ENCODE assay signal across 1 cellular context in the genomic region with DNA sequence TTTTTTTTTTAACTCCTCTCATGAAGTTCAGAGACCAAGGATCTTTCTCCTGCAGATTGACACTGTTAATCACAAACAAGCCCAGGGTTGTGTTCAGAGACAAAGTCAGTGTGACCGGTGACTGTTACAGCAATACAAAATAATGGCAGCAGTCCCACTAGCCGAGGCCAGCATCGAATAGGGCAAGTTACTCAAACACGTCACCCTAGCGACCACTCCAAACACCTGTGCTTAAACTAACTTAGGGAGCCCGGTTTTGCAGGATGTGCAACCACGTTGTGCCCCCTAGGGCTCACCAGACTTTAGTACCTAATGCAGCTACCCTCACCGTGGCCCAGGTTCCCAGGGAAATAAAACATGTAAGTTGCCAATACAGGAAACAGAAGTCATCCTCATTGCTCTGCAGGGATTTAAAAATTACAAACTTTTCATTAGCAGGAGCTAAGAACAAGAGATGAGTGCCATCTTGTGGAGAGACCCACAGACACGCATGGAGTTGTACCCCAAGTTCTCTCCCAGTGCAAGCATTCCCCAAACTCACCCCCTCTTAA.
TF ChIP-seq lines count a peak whose summit lies in the region.

No MANE protein-coding gene starts in this region.

TF ChIP-seq in HepG2, 621 proteins besides CTCF, POLR2A, EP300 and RAD21 (continued from another document and continues in another):
- TF ChIP-seq, protein P1, sequence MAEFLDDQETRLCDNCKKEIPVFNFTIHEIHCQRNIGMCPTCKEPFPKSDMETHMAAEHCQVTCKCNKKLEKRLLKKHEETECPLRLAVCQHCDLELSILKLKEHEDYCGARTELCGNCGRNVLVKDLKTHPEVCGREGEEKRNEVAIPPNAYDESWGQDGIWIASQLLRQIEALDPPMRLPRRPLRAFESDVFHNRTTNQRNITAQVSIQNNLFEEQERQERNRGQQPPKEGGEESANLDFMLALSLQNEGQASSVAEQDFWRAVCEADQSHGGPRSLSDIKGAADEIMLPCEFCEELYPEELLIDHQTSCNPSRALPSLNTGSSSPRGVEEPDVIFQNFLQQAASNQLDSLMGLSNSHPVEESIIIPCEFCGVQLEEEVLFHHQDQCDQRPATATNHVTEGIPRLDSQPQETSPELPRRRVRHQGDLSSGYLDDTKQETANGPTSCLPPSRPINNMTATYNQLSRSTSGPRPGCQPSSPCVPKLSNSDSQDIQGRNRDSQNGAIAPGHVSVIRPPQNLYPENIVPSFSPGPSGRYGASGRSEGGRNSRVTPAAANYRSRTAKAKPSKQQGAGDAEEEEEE (CRISPR knock-in tag; IDR thresholded peaks at IDR 0.05; ENCODE audit: borderline replicate concordance) = no peak; the same call in 1 of the 2 replicates
- TF ChIP-seq SATB2 (CRISPR knock-in tag; IDR thresholded peaks at IDR 0.05) (no peak), ISL2 (CRISPR knock-in tag; IDR thresholded peaks at IDR 0.05) (no peak), FOXA1 (IDR thresholded peaks at IDR 0.05) (no peak), FOXA1 (CRISPR knock-in tag; IDR thresholded peaks at IDR 0.05) (no peak), ZNF549 (CRISPR knock-in tag; IDR thresholded peaks at IDR 0.05) (no peak), SRSF1 (optimal IDR thresholded peaks at IDR 0.05; ENCODE audit: low read depth, low read length) (no peak), ZNF468 (CRISPR knock-in tag; IDR thresholded peaks at IDR 0.05) (no peak), SYNCRIP (IDR thresholded peaks at IDR 0.05; ENCODE audit: insufficient read depth, low read depth, low read length) (no peak), ZSCAN25 (CRISPR knock-in tag; IDR thresholded peaks at IDR 0.05) (no peak), SIX4 (CRISPR knock-in tag; IDR thresholded peaks at IDR 0.05) (no peak), BHLHE40 (IDR thresholded peaks at IDR 0.05; ENCODE audit: low read length) (no peak), PAWR (CRISPR knock-in tag; IDR thresholded peaks at IDR 0.05; ENCODE audit: borderline replicate concordance) (no peak), ZNF484 (CRISPR knock-in tag; IDR thresholded peaks at IDR 0.05; ENCODE audit: borderline replicate concordance, low read depth) (no peak), ZNF788 (CRISPR knock-in tag; IDR thresholded peaks at IDR 0.05; ENCODE audit: borderline replicate concordance) (peak; percentile 30; the same call in 1 of the 2 replicates), XBP1 (CRISPR knock-in tag; IDR thresholded peaks at IDR 0.05) (no peak), ZNF614 (CRISPR knock-in tag; IDR thresholded peaks at IDR 0.05; ENCODE audit: borderline replicate concordance) (no peak), GTF2F1 (IDR thresholded peaks at IDR 0.05; ENCODE audit: low read length) (no peak), CAMTA2 (CRISPR knock-in tag; IDR thresholded peaks at IDR 0.05; ENCODE audit: borderline replicate concordance) (no peak), ATF7 (IDR thresholded peaks at IDR 0.05) (no peak), ATF7 (CRISPR knock-in tag; IDR thresholded peaks at IDR 0.05) (no peak), ATF1 (CRISPR knock-in tag; IDR thresholded peaks at IDR 0.05) (no peak), ZNF83 (CRISPR knock-in tag; IDR thresholded peaks at IDR 0.05; ENCODE audit: borderline replicate concordance) (no peak), JARID2 (CRISPR knock-in tag; IDR thresholded peaks at IDR 0.05; ENCODE audit: insufficient replicate concordance) (no peak), GABPB1 (CRISPR knock-in tag; IDR thresholded peaks at IDR 0.05) (no peak), IRX3 (CRISPR knock-in tag; IDR thresholded peaks at IDR 0.05; ENCODE audit: borderline replicate concordance, low read depth) (no peak), ZNF292 (CRISPR knock-in tag; IDR thresholded peaks at IDR 0.05; ENCODE audit: borderline replicate concordance, low read depth) (peak; percentile 35; the same call in 1 of the 2 replicates), ZNF75D (CRISPR knock-in tag; IDR thresholded peaks at IDR 0.05; ENCODE audit: borderline replicate concordance) (no peak), NFATC3 (CRISPR knock-in tag; IDR thresholded peaks at IDR 0.05) (no peak), ZZZ3 (CRISPR knock-in tag; IDR thresholded peaks at IDR 0.05; ENCODE audit: borderline replicate concordance) (no peak), ISX (CRISPR knock-in tag; conservative IDR thresholded peaks at IDR 0.05) (no peak)
- TF ChIP-seq, protein P2, sequence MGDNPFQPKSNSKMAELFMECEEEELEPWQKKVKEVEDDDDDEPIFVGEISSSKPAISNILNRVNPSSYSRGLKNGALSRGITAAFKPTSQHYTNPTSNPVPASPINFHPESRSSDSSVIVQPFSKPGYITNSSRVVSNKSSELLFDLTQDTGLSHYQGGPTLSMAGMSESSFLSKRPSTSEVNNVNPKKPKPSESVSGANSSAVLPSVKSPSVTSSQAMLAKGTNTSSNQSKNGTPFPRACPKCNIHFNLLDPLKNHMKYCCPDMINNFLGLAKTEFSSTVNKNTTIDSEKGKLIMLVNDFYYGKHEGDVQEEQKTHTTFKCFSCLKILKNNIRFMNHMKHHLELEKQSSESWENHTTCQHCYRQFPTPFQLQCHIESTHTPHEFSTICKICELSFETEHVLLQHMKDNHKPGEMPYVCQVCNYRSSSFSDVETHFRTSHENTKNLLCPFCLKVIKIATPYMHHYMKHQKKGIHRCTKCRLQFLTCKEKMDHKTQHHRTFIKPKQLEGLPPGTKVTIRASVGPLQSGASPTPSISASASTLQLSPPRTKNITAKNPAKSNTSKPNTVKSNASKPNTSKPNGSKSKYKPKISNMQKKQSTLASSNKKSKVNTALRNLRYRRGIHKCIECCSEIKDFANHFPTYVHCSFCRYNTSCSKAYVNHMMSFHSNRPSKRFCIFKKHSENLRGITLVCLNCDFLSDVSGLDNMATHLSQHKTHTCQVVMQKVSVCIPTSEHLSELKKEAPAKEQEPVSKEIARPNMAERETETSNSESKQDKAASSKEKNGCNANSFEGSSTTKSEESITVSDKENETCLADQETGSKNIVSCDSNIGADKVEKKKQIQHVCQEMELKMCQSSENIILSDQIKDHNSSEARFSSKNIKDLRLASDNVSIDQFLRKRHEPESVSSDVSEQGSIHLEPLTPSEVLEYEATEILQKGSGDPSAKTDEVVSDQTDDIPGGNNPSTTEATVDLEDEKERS (CRISPR knock-in tag; IDR thresholded peaks at IDR 0.05) = no peak
- TF ChIP-seq, protein P3, sequence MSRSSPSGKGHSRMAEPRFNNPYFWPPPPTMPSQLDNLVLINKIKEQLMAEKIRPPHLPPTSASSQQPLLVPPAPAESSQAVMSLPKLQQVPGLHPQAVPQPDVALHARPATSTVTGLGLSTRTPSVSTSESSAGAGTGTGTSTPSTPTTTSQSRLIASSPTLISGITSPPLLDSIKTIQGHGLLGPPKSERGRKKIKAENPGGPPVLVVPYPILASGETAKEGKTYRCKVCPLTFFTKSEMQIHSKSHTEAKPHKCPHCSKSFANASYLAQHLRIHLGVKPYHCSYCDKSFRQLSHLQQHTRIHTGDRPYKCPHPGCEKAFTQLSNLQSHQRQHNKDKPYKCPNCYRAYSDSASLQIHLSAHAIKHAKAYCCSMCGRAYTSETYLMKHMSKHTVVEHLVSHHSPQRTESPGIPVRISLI (CRISPR knock-in tag; IDR thresholded peaks at IDR 0.05; ENCODE audit: borderline replicate concordance) = peak; percentile 69; the same call in 1 of the 2 replicates
- TF ChIP-seq, protein P4, sequence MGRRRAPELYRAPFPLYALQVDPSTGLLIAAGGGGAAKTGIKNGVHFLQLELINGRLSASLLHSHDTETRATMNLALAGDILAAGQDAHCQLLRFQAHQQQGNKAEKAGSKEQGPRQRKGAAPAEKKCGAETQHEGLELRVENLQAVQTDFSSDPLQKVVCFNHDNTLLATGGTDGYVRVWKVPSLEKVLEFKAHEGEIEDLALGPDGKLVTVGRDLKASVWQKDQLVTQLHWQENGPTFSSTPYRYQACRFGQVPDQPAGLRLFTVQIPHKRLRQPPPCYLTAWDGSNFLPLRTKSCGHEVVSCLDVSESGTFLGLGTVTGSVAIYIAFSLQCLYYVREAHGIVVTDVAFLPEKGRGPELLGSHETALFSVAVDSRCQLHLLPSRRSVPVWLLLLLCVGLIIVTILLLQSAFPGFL (CRISPR knock-in tag; IDR thresholded peaks at IDR 0.05) = no peak
- TF ChIP-seq, protein P5, sequence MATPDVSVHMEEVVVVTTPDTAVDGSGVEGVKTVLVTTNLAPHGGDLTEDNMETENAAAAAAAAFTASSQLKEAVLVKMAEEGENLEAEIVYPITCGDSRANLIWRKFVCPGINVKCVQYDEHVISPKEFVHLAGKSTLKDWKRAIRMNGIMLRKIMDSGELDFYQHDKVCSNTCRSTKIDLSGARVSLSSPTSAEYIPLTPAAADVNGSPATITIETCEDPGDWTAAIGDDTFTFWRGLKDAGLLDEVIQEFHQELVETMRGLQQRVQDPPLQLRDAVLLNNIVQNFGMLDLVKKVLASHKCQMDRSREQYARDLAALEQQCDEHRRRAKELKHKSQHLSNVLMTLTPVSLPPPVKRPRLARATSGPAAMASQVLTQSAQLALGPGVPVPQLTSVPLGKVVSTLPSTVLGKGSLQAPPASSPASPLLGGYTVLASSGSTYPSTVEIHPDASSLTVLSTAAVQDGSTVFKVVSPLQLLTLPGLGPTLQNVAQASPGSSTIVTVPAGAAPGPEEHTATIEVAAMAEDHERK (CRISPR knock-in tag; IDR thresholded peaks at IDR 0.05; ENCODE audit: low read depth) = no peak
- TF ChIP-seq, protein P6, sequence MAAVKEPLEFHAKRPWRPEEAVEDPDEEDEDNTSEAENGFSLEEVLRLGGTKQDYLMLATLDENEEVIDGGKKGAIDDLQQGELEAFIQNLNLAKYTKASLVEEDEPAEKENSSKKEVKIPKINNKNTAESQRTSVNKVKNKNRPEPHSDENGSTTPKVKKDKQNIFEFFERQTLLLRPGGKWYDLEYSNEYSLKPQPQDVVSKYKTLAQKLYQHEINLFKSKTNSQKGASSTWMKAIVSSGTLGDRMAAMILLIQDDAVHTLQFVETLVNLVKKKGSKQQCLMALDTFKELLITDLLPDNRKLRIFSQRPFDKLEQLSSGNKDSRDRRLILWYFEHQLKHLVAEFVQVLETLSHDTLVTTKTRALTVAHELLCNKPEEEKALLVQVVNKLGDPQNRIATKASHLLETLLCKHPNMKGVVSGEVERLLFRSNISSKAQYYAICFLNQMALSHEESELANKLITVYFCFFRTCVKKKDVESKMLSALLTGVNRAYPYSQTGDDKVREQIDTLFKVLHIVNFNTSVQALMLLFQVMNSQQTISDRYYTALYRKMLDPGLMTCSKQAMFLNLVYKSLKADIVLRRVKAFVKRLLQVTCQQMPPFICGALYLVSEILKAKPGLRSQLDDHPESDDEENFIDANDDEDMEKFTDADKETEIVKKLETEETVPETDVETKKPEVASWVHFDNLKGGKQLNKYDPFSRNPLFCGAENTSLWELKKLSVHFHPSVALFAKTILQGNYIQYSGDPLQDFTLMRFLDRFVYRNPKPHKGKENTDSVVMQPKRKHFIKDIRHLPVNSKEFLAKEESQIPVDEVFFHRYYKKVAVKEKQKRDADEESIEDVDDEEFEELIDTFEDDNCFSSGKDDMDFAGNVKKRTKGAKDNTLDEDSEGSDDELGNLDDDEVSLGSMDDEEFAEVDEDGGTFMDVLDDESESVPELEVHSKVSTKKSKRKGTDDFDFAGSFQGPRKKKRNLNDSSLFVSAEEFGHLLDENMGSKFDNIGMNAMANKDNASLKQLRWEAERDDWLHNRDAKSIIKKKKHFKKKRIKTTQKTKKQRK (IDR thresholded peaks at IDR 0.05; ENCODE audit: low read length) = no peak
- TF ChIP-seq, protein P7, sequence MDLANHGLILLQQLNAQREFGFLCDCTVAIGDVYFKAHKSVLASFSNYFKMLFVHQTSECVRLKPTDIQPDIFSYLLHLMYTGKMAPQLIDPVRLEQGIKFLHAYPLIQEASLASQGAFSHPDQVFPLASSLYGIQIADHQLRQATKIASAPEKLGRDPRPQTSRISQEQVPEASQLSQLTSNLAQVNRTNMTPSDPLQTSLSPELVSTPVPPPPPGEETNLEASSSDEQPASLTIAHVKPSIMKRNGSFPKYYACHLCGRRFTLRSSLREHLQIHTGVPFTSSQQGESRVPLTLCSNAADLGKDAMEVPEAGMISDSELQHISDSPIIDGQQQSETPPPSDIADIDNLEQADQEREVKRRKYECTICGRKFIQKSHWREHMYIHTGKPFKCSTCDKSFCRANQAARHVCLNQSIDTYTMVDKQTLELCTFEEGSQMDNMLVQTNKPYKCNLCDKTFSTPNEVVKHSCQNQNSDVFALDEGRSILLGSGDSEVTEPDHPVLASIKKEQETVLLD (CRISPR knock-in tag; IDR thresholded peaks at IDR 0.05; ENCODE audit: low read depth) = no peak
- TF ChIP-seq, protein P8, sequence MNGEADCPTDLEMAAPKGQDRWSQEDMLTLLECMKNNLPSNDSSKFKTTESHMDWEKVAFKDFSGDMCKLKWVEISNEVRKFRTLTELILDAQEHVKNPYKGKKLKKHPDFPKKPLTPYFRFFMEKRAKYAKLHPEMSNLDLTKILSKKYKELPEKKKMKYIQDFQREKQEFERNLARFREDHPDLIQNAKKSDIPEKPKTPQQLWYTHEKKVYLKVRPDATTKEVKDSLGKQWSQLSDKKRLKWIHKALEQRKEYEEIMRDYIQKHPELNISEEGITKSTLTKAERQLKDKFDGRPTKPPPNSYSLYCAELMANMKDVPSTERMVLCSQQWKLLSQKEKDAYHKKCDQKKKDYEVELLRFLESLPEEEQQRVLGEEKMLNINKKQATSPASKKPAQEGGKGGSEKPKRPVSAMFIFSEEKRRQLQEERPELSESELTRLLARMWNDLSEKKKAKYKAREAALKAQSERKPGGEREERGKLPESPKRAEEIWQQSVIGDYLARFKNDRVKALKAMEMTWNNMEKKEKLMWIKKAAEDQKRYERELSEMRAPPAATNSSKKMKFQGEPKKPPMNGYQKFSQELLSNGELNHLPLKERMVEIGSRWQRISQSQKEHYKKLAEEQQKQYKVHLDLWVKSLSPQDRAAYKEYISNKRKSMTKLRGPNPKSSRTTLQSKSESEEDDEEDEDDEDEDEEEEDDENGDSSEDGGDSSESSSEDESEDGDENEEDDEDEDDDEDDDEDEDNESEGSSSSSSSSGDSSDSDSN (CRISPR knock-in tag; IDR thresholded peaks at IDR 0.05) = no peak
